Comparison of ENCODE assay signal across 1 cellular context in genomic region chr3:72310028-72310987, GRCh38.
TF ChIP-seq lines count a peak whose summit lies in the region.

No MANE protein-coding gene starts in this region.

TF ChIP-seq in HepG2, 621 proteins besides CTCF, POLR2A, EP300 and RAD21 (continued from another document):
- TF ChIP-seq TCF7 (IDR thresholded peaks at IDR 0.05; ENCODE audit: low read depth) (no peak), ZFYVE20 (CRISPR knock-in tag; IDR thresholded peaks at IDR 0.05; ENCODE audit: borderline replicate concordance, low read depth) (no peak), GABPA (IDR thresholded peaks at IDR 0.05; ENCODE audit: low read depth, low read length) (no peak), GABPA (CRISPR knock-in tag; IDR thresholded peaks at IDR 0.05; ENCODE audit: low read depth) (0 out of 2 replicates have a peak, but pooled peaks have one; percentile 31)
